In the genomic region with DNA sequence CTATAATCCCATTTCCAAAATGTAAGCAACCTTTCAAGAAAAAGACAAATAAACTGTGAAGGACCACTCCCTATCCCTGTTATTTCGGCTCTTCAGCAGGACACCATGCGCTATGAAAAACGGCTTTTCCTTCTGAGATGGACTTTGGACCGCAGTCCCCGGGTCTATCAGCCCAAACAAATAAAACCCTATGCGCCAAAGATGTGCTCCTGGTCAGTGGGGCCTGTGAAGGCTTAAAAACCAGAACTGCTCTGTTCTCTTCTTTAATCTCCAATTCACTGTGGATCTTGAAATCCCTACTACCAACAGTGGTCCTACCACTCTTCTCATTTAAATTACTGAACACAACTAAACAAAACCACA, we compare ENCODE assay signal across 1 cellular context.
TF ChIP-seq lines count a peak whose summit lies in the region.

No MANE protein-coding gene starts in this region.

TF ChIP-seq in HepG2, 621 proteins besides CTCF, POLR2A, EP300 and RAD21 (continued from another document and continues in another):
- TF ChIP-seq, protein P1, sequence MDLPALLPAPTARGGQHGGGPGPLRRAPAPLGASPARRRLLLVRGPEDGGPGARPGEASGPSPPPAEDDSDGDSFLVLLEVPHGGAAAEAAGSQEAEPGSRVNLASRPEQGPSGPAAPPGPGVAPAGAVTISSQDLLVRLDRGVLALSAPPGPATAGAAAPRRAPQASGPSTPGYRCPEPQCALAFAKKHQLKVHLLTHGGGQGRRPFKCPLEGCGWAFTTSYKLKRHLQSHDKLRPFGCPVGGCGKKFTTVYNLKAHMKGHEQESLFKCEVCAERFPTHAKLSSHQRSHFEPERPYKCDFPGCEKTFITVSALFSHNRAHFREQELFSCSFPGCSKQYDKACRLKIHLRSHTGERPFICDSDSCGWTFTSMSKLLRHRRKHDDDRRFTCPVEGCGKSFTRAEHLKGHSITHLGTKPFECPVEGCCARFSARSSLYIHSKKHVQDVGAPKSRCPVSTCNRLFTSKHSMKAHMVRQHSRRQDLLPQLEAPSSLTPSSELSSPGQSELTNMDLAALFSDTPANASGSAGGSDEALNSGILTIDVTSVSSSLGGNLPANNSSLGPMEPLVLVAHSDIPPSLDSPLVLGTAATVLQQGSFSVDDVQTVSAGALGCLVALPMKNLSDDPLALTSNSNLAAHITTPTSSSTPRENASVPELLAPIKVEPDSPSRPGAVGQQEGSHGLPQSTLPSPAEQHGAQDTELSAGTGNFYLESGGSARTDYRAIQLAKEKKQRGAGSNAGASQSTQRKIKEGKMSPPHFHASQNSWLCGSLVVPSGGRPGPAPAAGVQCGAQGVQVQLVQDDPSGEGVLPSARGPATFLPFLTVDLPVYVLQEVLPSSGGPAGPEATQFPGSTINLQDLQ (CRISPR knock-in tag; IDR thresholded peaks at IDR 0.05) = no peak
- TF ChIP-seq ZNF230 (CRISPR knock-in tag; IDR thresholded peaks at IDR 0.05) (no peak), EED (CRISPR knock-in tag; IDR thresholded peaks at IDR 0.05) (no peak), MXI1 (IDR thresholded peaks at IDR 0.05; ENCODE audit: borderline replicate concordance, low read depth, low read length) (0 out of 3 replicates have a peak, but pooled peaks have one; percentile 7), CREBL2 (CRISPR knock-in tag; IDR thresholded peaks at IDR 0.05; ENCODE audit: borderline replicate concordance) (no peak), SALL1 (CRISPR knock-in tag; IDR thresholded peaks at IDR 0.05) (peak; percentile 14; the same call in 1 of the 2 replicates), RFXANK (CRISPR knock-in tag; IDR thresholded peaks at IDR 0.05) (no peak), ZNF205 (CRISPR knock-in tag; IDR thresholded peaks at IDR 0.05) (no peak), NFE2L2 (IDR thresholded peaks at IDR 0.05; ENCODE audit: low read length) (no peak), HOMEZ (CRISPR knock-in tag; IDR thresholded peaks at IDR 0.05; ENCODE audit: low read depth) (no peak), POLR2AphosphoS5 (IDR thresholded peaks at IDR 0.05; ENCODE audit: low read depth, low read length) (no peak), PAX8 (CRISPR knock-in tag; IDR thresholded peaks at IDR 0.05; ENCODE audit: borderline replicate concordance) (no peak), NCOR1 (IDR thresholded peaks at IDR 0.05; ENCODE audit: borderline replicate concordance, low read length) (peak; percentile 13; the same call in 1 of the 2 replicates), ZNF549 (CRISPR knock-in tag; IDR thresholded peaks at IDR 0.05) (no peak), BHLHE40 (IDR thresholded peaks at IDR 0.05; ENCODE audit: low read length) (no peak), ZNF367 (CRISPR knock-in tag; IDR thresholded peaks at IDR 0.05; ENCODE audit: borderline replicate concordance) (no peak), ZBTB14 (CRISPR knock-in tag; IDR thresholded peaks at IDR 0.05) (no peak), REXO4 (CRISPR knock-in tag; IDR thresholded peaks at IDR 0.05; ENCODE audit: borderline replicate concordance) (no peak)
- TF ChIP-seq, protein P2, sequence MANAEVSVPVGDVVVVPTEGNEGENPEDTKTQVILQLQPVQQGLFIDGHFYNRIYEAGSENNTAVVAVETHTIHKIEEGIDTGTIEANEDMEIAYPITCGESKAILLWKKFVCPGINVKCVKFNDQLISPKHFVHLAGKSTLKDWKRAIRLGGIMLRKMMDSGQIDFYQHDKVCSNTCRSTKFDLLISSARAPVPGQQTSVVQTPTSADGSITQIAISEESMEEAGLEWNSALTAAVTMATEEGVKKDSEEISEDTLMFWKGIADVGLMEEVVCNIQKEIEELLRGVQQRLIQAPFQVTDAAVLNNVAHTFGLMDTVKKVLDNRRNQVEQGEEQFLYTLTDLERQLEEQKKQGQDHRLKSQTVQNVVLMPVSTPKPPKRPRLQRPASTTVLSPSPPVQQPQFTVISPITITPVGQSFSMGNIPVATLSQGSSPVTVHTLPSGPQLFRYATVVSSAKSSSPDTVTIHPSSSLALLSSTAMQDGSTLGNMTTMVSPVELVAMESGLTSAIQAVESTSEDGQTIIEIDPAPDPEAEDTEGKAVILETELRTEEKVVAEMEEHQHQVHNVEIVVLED (CRISPR knock-in tag; IDR thresholded peaks at IDR 0.05; ENCODE audit: borderline replicate concordance) = no peak
- TF ChIP-seq, protein P3, sequence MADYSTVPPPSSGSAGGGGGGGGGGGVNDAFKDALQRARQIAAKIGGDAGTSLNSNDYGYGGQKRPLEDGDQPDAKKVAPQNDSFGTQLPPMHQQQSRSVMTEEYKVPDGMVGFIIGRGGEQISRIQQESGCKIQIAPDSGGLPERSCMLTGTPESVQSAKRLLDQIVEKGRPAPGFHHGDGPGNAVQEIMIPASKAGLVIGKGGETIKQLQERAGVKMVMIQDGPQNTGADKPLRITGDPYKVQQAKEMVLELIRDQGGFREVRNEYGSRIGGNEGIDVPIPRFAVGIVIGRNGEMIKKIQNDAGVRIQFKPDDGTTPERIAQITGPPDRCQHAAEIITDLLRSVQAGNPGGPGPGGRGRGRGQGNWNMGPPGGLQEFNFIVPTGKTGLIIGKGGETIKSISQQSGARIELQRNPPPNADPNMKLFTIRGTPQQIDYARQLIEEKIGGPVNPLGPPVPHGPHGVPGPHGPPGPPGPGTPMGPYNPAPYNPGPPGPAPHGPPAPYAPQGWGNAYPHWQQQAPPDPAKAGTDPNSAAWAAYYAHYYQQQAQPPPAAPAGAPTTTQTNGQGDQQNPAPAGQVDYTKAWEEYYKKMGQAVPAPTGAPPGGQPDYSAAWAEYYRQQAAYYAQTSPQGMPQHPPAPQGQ (CRISPR knock-in tag; IDR thresholded peaks at IDR 0.05; ENCODE audit: borderline replicate concordance) = no peak
- TF ChIP-seq, protein P4, sequence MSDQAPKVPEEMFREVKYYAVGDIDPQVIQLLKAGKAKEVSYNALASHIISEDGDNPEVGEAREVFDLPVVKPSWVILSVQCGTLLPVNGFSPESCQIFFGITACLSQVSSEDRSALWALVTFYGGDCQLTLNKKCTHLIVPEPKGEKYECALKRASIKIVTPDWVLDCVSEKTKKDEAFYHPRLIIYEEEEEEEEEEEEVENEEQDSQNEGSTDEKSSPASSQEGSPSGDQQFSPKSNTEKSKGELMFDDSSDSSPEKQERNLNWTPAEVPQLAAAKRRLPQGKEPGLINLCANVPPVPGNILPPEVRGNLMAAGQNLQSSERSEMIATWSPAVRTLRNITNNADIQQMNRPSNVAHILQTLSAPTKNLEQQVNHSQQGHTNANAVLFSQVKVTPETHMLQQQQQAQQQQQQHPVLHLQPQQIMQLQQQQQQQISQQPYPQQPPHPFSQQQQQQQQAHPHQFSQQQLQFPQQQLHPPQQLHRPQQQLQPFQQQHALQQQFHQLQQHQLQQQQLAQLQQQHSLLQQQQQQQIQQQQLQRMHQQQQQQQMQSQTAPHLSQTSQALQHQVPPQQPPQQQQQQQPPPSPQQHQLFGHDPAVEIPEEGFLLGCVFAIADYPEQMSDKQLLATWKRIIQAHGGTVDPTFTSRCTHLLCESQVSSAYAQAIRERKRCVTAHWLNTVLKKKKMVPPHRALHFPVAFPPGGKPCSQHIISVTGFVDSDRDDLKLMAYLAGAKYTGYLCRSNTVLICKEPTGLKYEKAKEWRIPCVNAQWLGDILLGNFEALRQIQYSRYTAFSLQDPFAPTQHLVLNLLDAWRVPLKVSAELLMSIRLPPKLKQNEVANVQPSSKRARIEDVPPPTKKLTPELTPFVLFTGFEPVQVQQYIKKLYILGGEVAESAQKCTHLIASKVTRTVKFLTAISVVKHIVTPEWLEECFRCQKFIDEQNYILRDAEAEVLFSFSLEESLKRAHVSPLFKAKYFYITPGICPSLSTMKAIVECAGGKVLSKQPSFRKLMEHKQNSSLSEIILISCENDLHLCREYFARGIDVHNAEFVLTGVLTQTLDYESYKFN (CRISPR knock-in tag; conservative IDR thresholded peaks at IDR 0.05) = peak; percentile 61
- TF ChIP-seq, protein P5, sequence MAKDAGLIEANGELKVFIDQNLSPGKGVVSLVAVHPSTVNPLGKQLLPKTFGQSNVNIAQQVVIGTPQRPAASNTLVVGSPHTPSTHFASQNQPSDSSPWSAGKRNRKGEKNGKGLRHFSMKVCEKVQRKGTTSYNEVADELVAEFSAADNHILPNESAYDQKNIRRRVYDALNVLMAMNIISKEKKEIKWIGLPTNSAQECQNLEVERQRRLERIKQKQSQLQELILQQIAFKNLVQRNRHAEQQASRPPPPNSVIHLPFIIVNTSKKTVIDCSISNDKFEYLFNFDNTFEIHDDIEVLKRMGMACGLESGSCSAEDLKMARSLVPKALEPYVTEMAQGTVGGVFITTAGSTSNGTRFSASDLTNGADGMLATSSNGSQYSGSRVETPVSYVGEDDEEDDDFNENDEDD (CRISPR knock-in tag; IDR thresholded peaks at IDR 0.05; ENCODE audit: borderline replicate concordance) = no peak
- TF ChIP-seq, protein P6, sequence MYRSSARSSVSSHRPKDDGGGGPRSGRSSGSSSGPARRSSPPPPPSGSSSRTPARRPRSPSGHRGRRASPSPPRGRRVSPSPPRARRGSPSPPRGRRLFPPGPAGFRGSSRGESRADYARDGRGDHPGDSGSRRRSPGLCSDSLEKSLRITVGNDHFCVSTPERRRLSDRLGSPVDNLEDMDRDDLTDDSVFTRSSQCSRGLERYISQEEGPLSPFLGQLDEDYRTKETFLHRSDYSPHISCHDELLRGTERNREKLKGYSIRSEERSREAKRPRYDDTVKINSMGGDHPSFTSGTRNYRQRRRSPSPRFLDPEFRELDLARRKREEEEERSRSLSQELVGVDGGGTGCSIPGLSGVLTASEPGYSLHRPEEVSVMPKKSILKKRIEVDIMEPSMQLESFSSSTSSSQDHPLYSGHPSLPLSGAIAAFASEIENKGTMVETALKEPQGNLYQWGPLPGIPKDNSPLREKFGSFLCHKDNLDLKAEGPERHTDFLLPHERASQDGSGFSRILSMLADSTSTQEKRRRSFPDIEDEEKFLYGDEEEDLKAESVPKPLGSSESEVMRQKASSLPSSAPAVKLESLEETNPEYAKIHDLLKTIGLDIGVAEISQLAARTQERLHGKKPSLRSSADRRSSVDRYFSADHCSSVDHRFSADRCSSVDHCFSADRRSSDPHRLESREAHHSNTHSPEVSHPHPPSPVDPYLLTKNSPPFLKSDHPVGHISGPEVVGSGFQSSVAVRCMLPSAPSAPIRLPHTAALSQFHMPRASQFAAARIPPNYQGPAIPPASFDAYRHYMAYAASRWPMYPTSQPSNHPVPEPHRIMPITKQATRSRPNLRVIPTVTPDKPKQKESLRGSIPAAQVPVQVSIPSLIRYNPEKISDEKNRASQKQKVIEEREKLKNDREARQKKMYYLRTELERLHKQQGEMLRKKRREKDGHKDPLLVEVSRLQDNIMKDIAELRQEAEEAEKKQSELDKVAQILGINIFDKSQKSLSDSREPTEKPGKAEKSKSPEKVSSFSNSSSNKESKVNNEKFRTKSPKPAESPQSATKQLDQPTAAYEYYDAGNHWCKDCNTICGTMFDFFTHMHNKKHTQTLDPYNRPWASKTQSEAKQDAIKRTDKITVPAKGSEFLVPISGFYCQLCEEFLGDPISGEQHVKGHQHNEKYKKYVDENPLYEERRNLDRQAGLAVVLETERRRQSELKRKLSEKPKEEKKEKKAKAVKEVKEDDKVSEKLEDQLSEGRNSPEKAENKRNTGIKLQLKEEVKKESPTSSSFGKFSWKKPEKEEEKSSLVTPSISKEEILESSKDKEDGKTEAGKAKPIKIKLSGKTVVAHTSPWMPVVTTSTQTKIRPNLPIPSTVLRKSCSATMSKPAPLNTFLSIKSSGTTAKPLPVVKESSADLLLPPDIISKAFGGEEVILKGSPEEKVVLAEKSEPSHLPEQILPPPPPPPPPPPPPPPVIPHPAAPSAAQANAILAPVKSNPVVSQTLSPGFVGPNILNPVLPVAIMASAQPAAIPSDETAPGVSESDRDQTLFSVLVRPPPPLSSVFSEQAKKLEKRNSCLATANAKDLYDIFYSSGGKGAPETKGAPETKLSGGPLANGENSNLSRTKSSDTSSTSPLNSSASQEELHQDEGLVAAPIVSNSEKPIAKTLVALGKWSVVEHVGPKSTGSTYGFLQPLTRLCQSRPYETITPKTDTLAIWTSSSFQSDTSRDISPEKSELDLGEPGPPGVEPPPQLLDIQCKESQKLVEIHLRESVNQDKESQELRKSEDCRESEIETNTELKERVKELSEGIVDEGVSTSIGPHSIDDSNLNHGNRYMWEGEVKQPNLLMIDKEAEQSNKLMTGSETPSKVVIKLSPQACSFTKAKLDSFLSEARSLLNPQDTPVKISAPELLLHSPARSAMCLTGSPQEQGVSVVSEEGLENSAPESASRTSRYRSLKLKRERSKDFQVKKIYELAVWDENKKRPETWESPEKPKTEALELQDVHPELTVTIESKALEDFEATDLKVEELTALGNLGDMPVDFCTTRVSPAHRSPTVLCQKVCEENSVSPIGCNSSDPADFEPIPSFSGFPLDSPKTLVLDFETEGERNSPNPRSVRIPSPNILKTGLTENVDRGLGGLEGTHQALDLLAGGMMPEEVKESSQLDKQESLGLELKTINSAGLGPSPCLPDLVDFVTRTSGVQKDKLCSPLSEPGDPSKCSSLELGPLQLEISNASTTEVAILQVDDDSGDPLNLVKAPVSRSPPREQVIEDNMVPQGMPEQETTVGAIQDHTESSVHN (CRISPR knock-in tag; IDR thresholded peaks at IDR 0.05) = no peak
- TF ChIP-seq, protein P7, sequence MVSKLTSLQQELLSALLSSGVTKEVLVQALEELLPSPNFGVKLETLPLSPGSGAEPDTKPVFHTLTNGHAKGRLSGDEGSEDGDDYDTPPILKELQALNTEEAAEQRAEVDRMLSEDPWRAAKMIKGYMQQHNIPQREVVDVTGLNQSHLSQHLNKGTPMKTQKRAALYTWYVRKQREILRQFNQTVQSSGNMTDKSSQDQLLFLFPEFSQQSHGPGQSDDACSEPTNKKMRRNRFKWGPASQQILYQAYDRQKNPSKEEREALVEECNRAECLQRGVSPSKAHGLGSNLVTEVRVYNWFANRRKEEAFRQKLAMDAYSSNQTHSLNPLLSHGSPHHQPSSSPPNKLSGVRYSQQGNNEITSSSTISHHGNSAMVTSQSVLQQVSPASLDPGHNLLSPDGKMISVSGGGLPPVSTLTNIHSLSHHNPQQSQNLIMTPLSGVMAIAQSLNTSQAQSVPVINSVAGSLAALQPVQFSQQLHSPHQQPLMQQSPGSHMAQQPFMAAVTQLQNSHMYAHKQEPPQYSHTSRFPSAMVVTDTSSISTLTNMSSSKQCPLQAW (CRISPR knock-in tag; IDR thresholded peaks at IDR 0.05) = no peak
